ENCODE assay signal across 25 cellular contexts in the genomic region with DNA sequence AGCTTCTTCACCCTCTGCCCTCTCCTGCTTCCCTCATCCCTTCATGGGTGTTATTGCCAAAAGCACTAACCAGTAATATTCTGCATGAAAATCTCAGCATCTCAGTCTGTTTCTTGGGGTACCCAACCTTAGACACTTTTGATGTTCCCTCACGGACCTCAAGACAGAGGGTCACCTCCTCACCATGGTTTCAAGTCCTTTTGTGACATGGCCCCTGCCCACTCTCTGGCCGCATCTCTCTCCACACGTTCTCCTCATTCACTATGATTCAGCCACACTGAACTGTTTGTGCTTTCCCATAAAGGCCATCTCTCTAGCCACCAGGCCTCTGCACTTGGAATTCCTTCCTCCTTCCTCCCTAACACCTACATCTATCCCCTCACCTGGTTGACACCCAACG.
A peak's percentile ranks its signal among the peaks of the same experiment; 100 is the strongest.
DNase-seq lines count a peak whose midpoint lies in the region; FAIRE-seq and TF ChIP-seq lines count a peak whose summit lies in the region.
"Had no signal": no experiment of that assay in that cellular context is flagged by ENCODE, and none has a peak within 500 bp of the region (broad histone marks: within the 10 kb centered on the region; RNA-seq: fewer than 3 reads in every experiment).

No MANE protein-coding gene starts in this region.

- no peaks in the 10 kb centered on the region for H3K9me3 ChIP-seq in testis
- H3K9me3 ChIP-seq: BE2C, BLaER1 had no signal

- no peaks in the 10 kb centered on the region for H3K36me3 ChIP-seq in bronchial epithelial cell (ENCODE audit: control insufficient read depth, insufficient read depth, low read length)
- H3K36me3 ChIP-seq in testis (ENCODE audit: low read depth, missing control alignments), result no peaks in the 10 kb centered on the region
- H3K36me3 ChIP-seq: BE2C, BLaER1 had no signal

- DNase-seq in bronchial epithelial cell (ENCODE audit: low read depth), result no peak
- peak; percentile 15 for DNase-seq in ecto neural progenitor cell (ENCODE audit: low spot score)
- peak; percentile 8 for DNase-seq in testis
- DNase-seq in KG1 (lab: John Stamatoyannopoulos, UW), result no peak
- no peak for DNase-seq in H54 (ENCODE audit: insufficient read length, low spot score)
- DNase-seq in activated T-cell treated with anti-CD3 and anti-CD28 coated beads, Interleukin-2, amount 50 U/mL, for 48 hours, result no peak
- DNase-seq: 8988T; ACHN; BE2C; C1 segment of cervical spinal cord; CD4-positive, alpha-beta memory T cell; CD4-positive, CD25-positive, alpha-beta regulatory T cell; CD8-positive, alpha-beta memory T cell; COR-L47; DMS 273 treated with DMSO at 0.1 percent for 48 hours; DMS153; DMS53; DMS79; DND-41; GDM1 had no signal

- no peak for TF ChIP-seq POLR2A in testis (IDR thresholded peaks at IDR 0.05)
- no peak for TF ChIP-seq POLR2A in H54 (IDR thresholded peaks at IDR 0.05; ENCODE audit: low read depth, low read length)

- WGBS in testis, 2 donors, result 88 to 93% methylated on average over 4 of the region's 4 CpGs

- H3K4me1 ChIP-seq in testis, result no peaks in the 10 kb centered on the region
- H3K4me1 ChIP-seq: BE2C, BLaER1 had no signal

- no peak overlapping the region for H3K27ac ChIP-seq in testis
- H3K27ac ChIP-seq: BLaER1 had no signal

- TF ChIP-seq CTCF in bronchial epithelial cell (IDR thresholded peaks at IDR 0.05; ENCODE audit: insufficient read depth, low read length, severe bottlenecking) (no peak), testis (IDR thresholded peaks at IDR 0.05) (no peak)

- intact Hi-C loops in testis (cut with DNase I; ENCODE audit: low total_unique reads), result no loop called here

- FAIRE-seq in bronchial epithelial cell (lab: Jason Lieb, UNC), result peak; percentile 90
- no peak for FAIRE-seq in H54 (lab: Jason Lieb, UNC)
- FAIRE-seq: A204.1, GM12878, GM12892, GM18507 had no signal

- peaks cover 10% of the 10 kb centered on the region for H3K27me3 ChIP-seq in bronchial epithelial cell (ENCODE audit: control insufficient read depth, insufficient read depth, low read length)
- H3K27me3 ChIP-seq in testis, result no peaks in the 10 kb centered on the region
- H3K27me3 ChIP-seq: BE2C, BLaER1 had no signal

- H3K4me3 ChIP-seq in bronchial epithelial cell (ENCODE audit: low read depth, low read length), result no peak overlapping the region
- H3K4me3 ChIP-seq in testis, result no peak overlapping the region
- H3K4me3 ChIP-seq: BLaER1, GM12878 had no signal

Comparison
In these comparisons a context has a peak if more than half of its experiments do, and no peak if none do; other contexts are left out.
1. DNase-seq: peak in ecto neural progenitor cell (single experiment) and testis (single experiment); none in bronchial epithelial cell (single experiment), KG1 (single experiment), H54 (single experiment) and activated T-cell treated with anti-CD3 and anti-CD28 coated beads, Interleukin-2, amount 50 U/mL, for 48 hours (0 of 2).